ENCODE assay signal across 1 cellular context in the genomic region with DNA sequence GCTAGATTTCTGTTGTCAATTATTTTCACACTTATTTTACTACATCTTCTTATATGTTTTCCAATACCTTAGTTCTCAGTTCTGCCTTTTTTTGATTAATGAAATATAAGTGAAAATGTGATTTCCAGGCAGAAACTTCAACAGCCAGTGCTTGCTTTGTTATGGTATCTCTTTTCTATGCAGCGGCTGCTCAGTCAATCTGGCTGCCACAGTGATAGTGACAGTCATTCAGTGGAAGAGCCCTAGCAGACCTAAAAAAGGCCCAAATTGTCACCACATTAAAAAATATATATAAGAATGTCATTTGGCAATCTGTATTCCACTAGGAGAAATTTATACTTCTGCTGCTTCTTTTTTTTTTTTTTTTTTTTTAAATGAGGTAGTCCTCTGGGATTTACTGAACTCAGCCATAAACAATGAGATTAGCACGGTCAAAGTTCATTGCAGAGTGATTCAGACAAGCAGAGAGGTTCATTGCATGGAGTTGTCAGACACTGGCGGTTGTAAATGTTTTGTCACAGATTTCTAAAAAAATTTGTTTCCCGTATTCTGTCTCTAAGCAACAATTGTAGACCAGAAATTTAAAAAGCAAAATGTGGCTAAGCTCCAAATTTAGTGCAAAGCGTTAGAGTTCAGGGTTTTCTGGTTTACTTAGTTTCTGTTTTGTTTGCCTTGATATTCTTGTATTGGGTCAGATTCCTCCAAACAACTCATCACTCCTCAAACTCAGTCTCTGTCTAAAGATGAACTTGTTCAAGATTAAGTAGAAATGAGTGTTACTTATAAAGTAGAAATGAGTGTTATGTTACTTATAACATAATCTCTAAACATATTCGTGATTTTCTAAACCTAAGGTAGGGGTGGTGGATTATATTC.
TF ChIP-seq lines count a peak whose summit lies in the region.

No MANE protein-coding gene starts in this region.

TF ChIP-seq in liver, 16 proteins besides CTCF, POLR2A, EP300 and RAD21 (continued from another document):
- TF ChIP-seq, protein P1, sequence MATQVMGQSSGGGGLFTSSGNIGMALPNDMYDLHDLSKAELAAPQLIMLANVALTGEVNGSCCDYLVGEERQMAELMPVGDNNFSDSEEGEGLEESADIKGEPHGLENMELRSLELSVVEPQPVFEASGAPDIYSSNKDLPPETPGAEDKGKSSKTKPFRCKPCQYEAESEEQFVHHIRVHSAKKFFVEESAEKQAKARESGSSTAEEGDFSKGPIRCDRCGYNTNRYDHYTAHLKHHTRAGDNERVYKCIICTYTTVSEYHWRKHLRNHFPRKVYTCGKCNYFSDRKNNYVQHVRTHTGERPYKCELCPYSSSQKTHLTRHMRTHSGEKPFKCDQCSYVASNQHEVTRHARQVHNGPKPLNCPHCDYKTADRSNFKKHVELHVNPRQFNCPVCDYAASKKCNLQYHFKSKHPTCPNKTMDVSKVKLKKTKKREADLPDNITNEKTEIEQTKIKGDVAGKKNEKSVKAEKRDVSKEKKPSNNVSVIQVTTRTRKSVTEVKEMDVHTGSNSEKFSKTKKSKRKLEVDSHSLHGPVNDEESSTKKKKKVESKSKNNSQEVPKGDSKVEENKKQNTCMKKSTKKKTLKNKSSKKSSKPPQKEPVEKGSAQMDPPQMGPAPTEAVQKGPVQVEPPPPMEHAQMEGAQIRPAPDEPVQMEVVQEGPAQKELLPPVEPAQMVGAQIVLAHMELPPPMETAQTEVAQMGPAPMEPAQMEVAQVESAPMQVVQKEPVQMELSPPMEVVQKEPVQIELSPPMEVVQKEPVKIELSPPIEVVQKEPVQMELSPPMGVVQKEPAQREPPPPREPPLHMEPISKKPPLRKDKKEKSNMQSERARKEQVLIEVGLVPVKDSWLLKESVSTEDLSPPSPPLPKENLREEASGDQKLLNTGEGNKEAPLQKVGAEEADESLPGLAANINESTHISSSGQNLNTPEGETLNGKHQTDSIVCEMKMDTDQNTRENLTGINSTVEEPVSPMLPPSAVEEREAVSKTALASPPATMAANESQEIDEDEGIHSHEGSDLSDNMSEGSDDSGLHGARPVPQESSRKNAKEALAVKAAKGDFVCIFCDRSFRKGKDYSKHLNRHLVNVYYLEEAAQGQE (IDR thresholded peaks at IDR 0.05) = peak; percentile 72
- peak; percentile 60 to 70 for TF ChIP-seq JUND (IDR thresholded peaks at IDR 0.05)
